In the genomic region with DNA sequence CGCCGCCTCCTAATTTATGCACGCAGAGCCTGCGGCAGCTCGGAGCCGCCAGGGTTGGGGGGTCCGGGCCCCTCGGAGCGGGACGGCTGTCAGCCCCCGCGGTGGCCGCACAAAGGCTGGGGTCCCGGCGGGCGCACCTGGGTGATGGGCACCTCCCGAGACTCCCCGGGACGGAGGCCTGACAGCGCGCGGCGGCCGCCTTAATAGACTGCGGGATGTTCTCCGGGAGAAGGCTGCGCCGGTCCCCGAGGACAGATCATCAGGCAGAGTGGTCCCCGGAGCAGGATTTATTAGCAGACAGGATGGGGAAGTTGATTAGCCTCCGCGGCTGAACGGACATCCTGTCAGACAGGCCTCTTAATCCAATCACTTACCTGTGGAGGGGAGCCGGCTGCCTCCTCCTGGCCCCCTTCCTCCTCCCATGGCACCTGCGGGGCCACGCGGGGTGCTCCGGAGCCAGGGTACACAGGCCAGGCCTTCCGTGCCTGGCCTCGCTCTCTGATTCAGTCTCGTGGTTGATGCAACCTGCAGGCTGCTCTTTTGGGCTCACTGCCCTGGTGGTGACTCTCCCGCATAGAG, we compare ENCODE assay signal across 20 cellular contexts.
DNase-seq lines count a peak whose midpoint lies in the region; ATAC-seq and TF ChIP-seq lines count a peak whose summit lies in the region.
"Had no signal": no experiment of that assay in that cellular context is flagged by ENCODE, and none has a peak within 500 bp of the region (broad histone marks: within the 10 kb centered on the region; RNA-seq: fewer than 3 reads in every experiment).

No MANE protein-coding gene starts in this region.

- no peaks in the 10 kb centered on the region for H3K9me2 ChIP-seq in GM23338 (ENCODE audit: insufficient read depth)

- TF ChIP-seq CTCF in GM23338 (conservative IDR thresholded peaks at IDR 0.05; ENCODE audit: low read depth in 2 of 2) (no peak), mucosa of descending colon (IDR thresholded peaks at IDR 0.05) (no peak)
- TF ChIP-seq CTCF in activated CD8-positive, alpha-beta T cell treated with anti-CD3 and anti-CD28 coated beads for 36 hours (IDR thresholded peaks at IDR 0.05): no peak

- no peak overlapping the region for H3K27ac ChIP-seq in GM23338 (ENCODE audit: low read depth)
- H3K27ac ChIP-seq: body of pancreas, prostate gland, testis had no signal

- H3K27ac Mint-ChIP-seq in GM23338: no peak overlapping the region
- H3K27ac Mint-ChIP-seq in activated CD8-positive, alpha-beta T cell treated with anti-CD3 and anti-CD28 coated beads for 36 hours: no peak overlapping the region
- no peak overlapping the region for H3K27ac Mint-ChIP-seq in stimulated activated effector memory CD8-positive, alpha-beta T cell treated with anti-CD3 and anti-CD28 coated beads, Interleukin-12 subunit alpha, Interleukin-12 subunit beta, amount 100 ng/mL, for 72 hours
- H3K27ac Mint-ChIP-seq: activated naive CD8-positive, alpha-beta T cell treated with anti-CD3 and anti-CD28 coated beads for 36 hours; activated T-cell treated with anti-CD3 and anti-CD28 coated beads, Interleukin-2, amount 50 U/mL, for 72 hours had no signal

- intact Hi-C loops in activated CD8-positive, alpha-beta T cell treated with anti-CD3 and anti-CD28 coated beads for 36 hours (cut with micrococcal nuclease): no loop called here
- intact Hi-C loops in mucosa of descending colon (cut with DNase I, micrococcal nuclease): no loop called here

- H3K36me3 ChIP-seq in GM23338 (ENCODE audit: insufficient read depth) (no peaks in the 10 kb centered on the region), mucosa of descending colon (ENCODE audit: low read depth) (no peaks in the 10 kb centered on the region)
- H3K36me3 ChIP-seq: prostate gland had no signal

- peak overlapping the region; percentile 65 for H3K4me3 Mint-ChIP-seq in GM23338
- no peak overlapping the region for H3K4me3 Mint-ChIP-seq in activated CD8-positive, alpha-beta T cell treated with anti-CD3 and anti-CD28 coated beads for 36 hours
- H3K4me3 Mint-ChIP-seq in stimulated activated effector memory CD8-positive, alpha-beta T cell treated with anti-CD3 and anti-CD28 coated beads, Interleukin-12 subunit alpha, Interleukin-12 subunit beta, amount 100 ng/mL, for 72 hours: no peak overlapping the region
- H3K4me3 Mint-ChIP-seq: activated naive CD8-positive, alpha-beta T cell treated with anti-CD3 and anti-CD28 coated beads for 36 hours had no signal

- peak overlapping the region; percentile 98 for H2AFZ ChIP-seq in GM23338

- H3K4me1 ChIP-seq in GM23338 (ENCODE audit: insufficient read depth): peaks cover 15% of the 10 kb centered on the region
- no peaks in the 10 kb centered on the region for H3K4me1 ChIP-seq in mucosa of descending colon (ENCODE audit: low read depth)
- H3K4me1 ChIP-seq: prostate gland had no signal

- H3K4me2 ChIP-seq in GM23338: peak overlapping the region; percentile 80

- H3F3A ChIP-seq in GM23338 (replicated peaks; ENCODE audit: low read depth): 0 out of 2 replicates have a peak, but pooled peaks cover 4% of the 10 kb centered on the region

- H3K36me3 Mint-ChIP-seq in GM23338 (ENCODE audit: low read depth): no peaks in the 10 kb centered on the region
- no peaks in the 10 kb centered on the region for H3K36me3 Mint-ChIP-seq in activated CD8-positive, alpha-beta T cell treated with anti-CD3 and anti-CD28 coated beads for 36 hours (ENCODE audit: low read depth)
- no peaks in the 10 kb centered on the region for H3K36me3 Mint-ChIP-seq in stimulated activated effector memory CD8-positive, alpha-beta T cell treated with anti-CD3 and anti-CD28 coated beads, Interleukin-12 subunit alpha, Interleukin-12 subunit beta, amount 100 ng/mL, for 72 hours
- H3K36me3 Mint-ChIP-seq: activated naive CD8-positive, alpha-beta T cell treated with anti-CD3 and anti-CD28 coated beads for 36 hours had no signal

- peaks cover 12% of the 10 kb centered on the region for H3K27me3 Mint-ChIP-seq in GM23338 (ENCODE audit: insufficient read depth, low read depth, poor library complexity)
- H3K27me3 Mint-ChIP-seq in activated CD8-positive, alpha-beta T cell treated with anti-CD3 and anti-CD28 coated beads for 36 hours: peaks cover 30% of the 10 kb centered on the region

- CTCF ChIA-PET in activated CD8-positive, alpha-beta T cell treated with anti-CD3 and anti-CD28 coated beads for 36 hours (lab: Charles Lee): interaction anchor here (1.5 kb wide), 1 partner anchor 11 kb away, joined by 8 read pairs; no protein-coding TSS in a partner anchor

- POLR2A ChIA-PET in activated CD8-positive, alpha-beta T cell treated with anti-CD3 and anti-CD28 coated beads for 36 hours (lab: Charles Lee): interaction anchor here (0.6 kb wide), 1 partner anchor 374 kb away, joined by 4 read pairs; no protein-coding TSS in a partner anchor

- ATAC-seq in GM23338 (peak; percentile 73), mucosa of descending colon (no peak)
- ATAC-seq in activated CD8-positive, alpha-beta T cell treated with anti-CD3 and anti-CD28 coated beads for 36 hours: peak; percentile 42
- ATAC-seq in stimulated activated effector memory CD8-positive, alpha-beta T cell treated with anti-CD3 and anti-CD28 coated beads, Interleukin-12 subunit alpha, Interleukin-12 subunit beta, amount 100 ng/mL, for 72 hours: peak; percentile 31
- ATAC-seq: body of pancreas had no signal

- no peaks in the 10 kb centered on the region for H3K79me2 ChIP-seq in GM23338 (replicated peaks; ENCODE audit: insufficient read depth)

- no peaks in the 10 kb centered on the region for H3K9me3 Mint-ChIP-seq in GM23338
- no peaks in the 10 kb centered on the region for H3K9me3 Mint-ChIP-seq in activated CD8-positive, alpha-beta T cell treated with anti-CD3 and anti-CD28 coated beads for 36 hours
- no peaks in the 10 kb centered on the region for H3K9me3 Mint-ChIP-seq in stimulated activated effector memory CD8-positive, alpha-beta T cell treated with anti-CD3 and anti-CD28 coated beads, Interleukin-12 subunit alpha, Interleukin-12 subunit beta, amount 100 ng/mL, for 72 hours
- H3K9me3 Mint-ChIP-seq: activated naive CD8-positive, alpha-beta T cell treated with anti-CD3 and anti-CD28 coated beads for 36 hours; activated T-cell treated with anti-CD3 and anti-CD28 coated beads, Interleukin-2, amount 50 U/mL, for 72 hours had no signal

- peaks cover 26% of the 10 kb centered on the region for H3K4me1 Mint-ChIP-seq in GM23338
- H3K4me1 Mint-ChIP-seq in activated CD8-positive, alpha-beta T cell treated with anti-CD3 and anti-CD28 coated beads for 36 hours (ENCODE audit: low read depth): peaks cover 5% of the 10 kb centered on the region
- H3K4me1 Mint-ChIP-seq in stimulated activated effector memory CD8-positive, alpha-beta T cell treated with anti-CD3 and anti-CD28 coated beads, Interleukin-12 subunit alpha, Interleukin-12 subunit beta, amount 100 ng/mL, for 72 hours: peaks cover 7% of the 10 kb centered on the region

- H3K4me3 ChIP-seq in GM23338 (peak overlapping the region; percentile 62), mucosa of descending colon (no peak overlapping the region)
- H3K4me3 ChIP-seq: body of pancreas, prostate gland, testis had no signal

- peak; percentile 53 for DNase-seq in GM23338 (ENCODE audit: low spot score)
- DNase-seq in activated CD8-positive, alpha-beta T cell treated with anti-CD3 and anti-CD28 coated beads for 36 hours: peak; percentile 7
- DNase-seq in iPS-NIHi11 (ENCODE audit: low spot score): peak; percentile 30
- no peak for DNase-seq in stimulated activated effector memory CD8-positive, alpha-beta T cell treated with anti-CD3 and anti-CD28 coated beads, Interleukin-12 subunit alpha, Interleukin-12 subunit beta, amount 100 ng/mL, for 72 hours (ENCODE audit: low spot score in 2 of 2)
- DNase-seq in mucosa of descending colon: no peak
- DNase-seq in NCI-H2227 (lab: John Stamatoyannopoulos, UW; ENCODE audit: unreplicated experiment): no peak
- no peak for DNase-seq in NCI-H2081 (lab: John Stamatoyannopoulos, UW)
- DNase-seq: activated CD4-positive, alpha-beta T cell treated with anti-CD3 and anti-CD28 coated beads, Interleukin-2, amount 50 U/mL, for 4 hours; activated naive CD8-positive, alpha-beta T cell treated with anti-CD3 and anti-CD28 coated beads for 36 hours; activated T-cell treated with anti-CD3 and anti-CD28 coated beads, Interleukin-2, amount 50 U/mL, for 72 hours; AML-193; body of pancreas; cortex of kidney; NCI-H1436 treated with DMSO at 0.1 percent for 48 hours; NCI-H2227 treated with DMSO at 0.1 percent for 48 hours; NK-92 treated with Interleukin-12 subunit alpha and Interleukin-12 subunit beta, amount 100 ng/mL, for 24 hours; RPMI8226; stimulated activated CD4-positive, alpha-beta T cell treated with anti-CD3 and anti-CD28 coated beads, Interleukin-4, amount 100 ng/mL, for 4 hours; testis had no signal

- H4K20me1 ChIP-seq in GM23338 (replicated peaks; ENCODE audit: insufficient read depth): no peaks in the 10 kb centered on the region

- peaks cover 20% of the 10 kb centered on the region for H3K27me3 ChIP-seq in GM23338 (ENCODE audit: insufficient read depth)
- H3K27me3 ChIP-seq: body of pancreas, testis had no signal

- no peaks in the 10 kb centered on the region for H3K9me3 ChIP-seq in mucosa of descending colon
- H3K9me3 ChIP-seq: body of pancreas, prostate gland, testis had no signal

TF ChIP-seq in GM23338, 12 proteins besides CTCF, POLR2A, EP300 and RAD21:
- no peak for TF ChIP-seq STAT1 (IDR thresholded peaks at IDR 0.05; ENCODE audit: unreplicated experiment)

Comparison
In these comparisons a context has a peak if more than half of its experiments do, and no peak if none do; other contexts are left out.
1. DNase-seq: peak in GM23338 (single experiment), activated CD8-positive, alpha-beta T cell treated with anti-CD3 and anti-CD28 coated beads for 36 hours (single experiment) and iPS-NIHi11 (single experiment); none in stimulated activated effector memory CD8-positive, alpha-beta T cell treated with anti-CD3 and anti-CD28 coated beads, Interleukin-12 subunit alpha, Interleukin-12 subunit beta, amount 100 ng/mL, for 72 hours (0 of 2), mucosa of descending colon (0 of 3), NCI-H2227 (single experiment) and NCI-H2081 (0 of 2).